In the genomic region with DNA sequence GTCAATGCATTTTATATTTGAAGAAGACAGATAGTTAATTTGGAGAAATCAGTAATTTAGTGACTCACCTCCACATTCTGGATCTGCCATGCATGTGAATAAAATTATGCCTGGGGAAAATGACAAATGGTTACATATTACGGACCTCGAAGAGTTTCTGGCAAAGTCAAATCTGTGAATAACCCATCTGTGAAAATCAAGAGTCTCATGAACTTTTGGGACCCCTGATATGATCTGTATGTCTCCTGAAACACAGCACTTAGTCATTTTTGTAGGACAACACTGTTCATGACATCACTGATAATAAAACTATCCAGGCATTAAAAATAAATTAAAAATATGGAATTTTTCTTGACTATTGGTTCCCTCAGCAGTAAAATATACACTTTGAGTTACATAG, we compare ENCODE assay signal across 20 cellular contexts.
"Had no signal": no experiment of that assay in that cellular context is flagged by ENCODE, and none has a peak within 500 bp of the region (broad histone marks: within the 10 kb centered on the region; RNA-seq: fewer than 3 reads in every experiment).

No MANE protein-coding gene starts in this region.

- H3K4me3 Mint-ChIP-seq: natural killer cell treated with Interleukin-12 subunit alpha and Interleukin-12 subunit beta and Interleukin-15 and Interleukin-18, amount 100 ng/mL, for 72 hours; neural progenitor cell; type B pancreatic cell had no signal

- H3K27ac Mint-ChIP-seq: natural killer cell treated with Interleukin-12 subunit alpha and Interleukin-12 subunit beta and Interleukin-15 and Interleukin-18, amount 100 ng/mL, for 72 hours; neural progenitor cell; type B pancreatic cell had no signal

- H3K36me3 Mint-ChIP-seq: natural killer cell treated with Interleukin-12 subunit alpha and Interleukin-12 subunit beta and Interleukin-15 and Interleukin-18, amount 100 ng/mL, for 72 hours; type B pancreatic cell had no signal

- H2AFZ ChIP-seq: neural progenitor cell had no signal

- H3K4me3 ChIP-seq: dorsolateral prefrontal cortex, heart left ventricle, neural progenitor cell, ovary, right atrium auricular region, suprapubic skin, thyroid gland had no signal

- H3K9ac ChIP-seq: neural progenitor cell had no signal

- H3K9me3 Mint-ChIP-seq: natural killer cell treated with Interleukin-12 subunit alpha and Interleukin-12 subunit beta and Interleukin-15 and Interleukin-18, amount 100 ng/mL, for 72 hours; type B pancreatic cell had no signal

- H3K4me1 ChIP-seq: right atrium auricular region, thyroid gland had no signal

- H3K9me3 ChIP-seq: ovary, suprapubic skin, thyroid gland had no signal

- H3K4me2 ChIP-seq: neural progenitor cell had no signal

- H3K36me3 ChIP-seq: heart left ventricle, neural progenitor cell, ovary, right atrium auricular region, suprapubic skin, thyroid gland had no signal

- H3K27me3 ChIP-seq: dorsolateral prefrontal cortex, heart left ventricle, neural progenitor cell, ovary, right atrium auricular region, suprapubic skin, thyroid gland had no signal

- ATAC-seq: heart left ventricle; left lobe of liver; natural killer cell treated with Interleukin-12 subunit alpha and Interleukin-12 subunit beta and Interleukin-15 and Interleukin-18, amount 100 ng/mL, for 72 hours; stimulated activated naive CD8-positive, alpha-beta T cell treated with anti-CD3 and anti-CD28 coated beads, Interleukin-15, Interleukin-2, amounts not matched to agents 100 U/mL and 50 U/mL, for 24 hours had no signal

- DNase-seq: cortex of kidney; dorsolateral prefrontal cortex; effector CD8-positive, alpha-beta T cell; foreskin melanocyte; heart left ventricle; hippocampal formation; kidney glomerular epithelial cell; midbrain; nucleus accumbens; ovary; small intestine; stimulated activated CD4-positive, alpha-beta T cell treated with anti-CD3 and anti-CD28 coated beads, Interleukin-12 subunit alpha, Interleukin-12 subunit beta, amount 100 ng/mL, for 4 hours; stimulated activated naive CD8-positive, alpha-beta T cell treated with anti-CD3 and anti-CD28 coated beads, Interleukin-15, Interleukin-2, amounts not matched to agents 100 U/mL and 50 U/mL, for 24 hours; thyroid gland had no signal

- H3K27ac ChIP-seq: dorsolateral prefrontal cortex, heart left ventricle, neural progenitor cell, ovary, right atrium auricular region, suprapubic skin, thyroid gland had no signal
